In the genomic region with DNA sequence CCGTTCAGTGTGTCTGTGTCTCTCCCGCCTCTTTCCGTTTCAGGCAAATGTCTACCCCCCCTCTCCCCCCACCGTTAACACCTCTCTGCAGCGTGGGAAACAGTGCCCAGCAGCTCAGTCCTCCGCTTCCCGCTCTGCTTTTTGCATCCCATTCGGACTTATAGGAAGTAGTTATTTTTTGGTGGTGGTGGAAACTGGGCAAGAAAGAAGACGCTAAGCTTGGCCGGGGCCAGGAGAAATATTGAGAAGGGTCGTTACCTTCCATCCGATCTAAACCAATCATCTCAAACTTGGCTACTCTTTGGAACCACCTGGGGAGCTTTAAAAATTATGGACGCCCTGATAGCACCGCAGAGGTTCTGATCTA, we compare ENCODE assay signal across 9 cellular contexts. TPM values are rescaled to one million over a fixed set of nuclear protein-coding genes. Genes with fewer than 3 reads are reported as not detected.
DNase-seq lines count a peak whose midpoint lies in the region; ATAC-seq, FAIRE-seq and TF ChIP-seq lines count a peak whose summit lies in the region.
"Had no signal": no experiment of that assay in that cellular context is flagged by ENCODE, and none has a peak within 500 bp of the region (broad histone marks: within the 10 kb centered on the region; RNA-seq: fewer than 3 reads in every experiment).

No MANE protein-coding gene starts in this region.

- ATAC-seq in A549 = 0 out of 6 replicates have a peak, but pooled peaks of 1 of the 2 experiments have one; percentile 4
- no peak for ATAC-seq in GM21390 (IDR thresholded peaks at IDR 0.05; ENCODE audit: unreplicated experiment)

- peak overlapping the region; percentile 97 for H3K4me2 ChIP-seq in A549

- TF ChIP-seq RAD21 in A549 (conservative IDR thresholded peaks at IDR 0.05 in 1 of 2, IDR thresholded peaks at IDR 0.05 in 1 of 2) = no peak

- H3K36me3 ChIP-seq in HEK293 (ENCODE audit: control insufficient read depth in 2 of 2, insufficient read depth in 1 of 2, low read length in 2 of 2) (no peaks in the 10 kb centered on the region), ascending aorta (no peaks in the 10 kb centered on the region), mesodermal cell (ENCODE audit: control insufficient read depth, insufficient read depth, low read length) (no peaks in the 10 kb centered on the region)

- peaks cover 5% of the 10 kb centered on the region; the same call in 1 of the 3 replicates for H3K9me3 ChIP-seq in A549
- no peaks in the 10 kb centered on the region for H3K9me3 ChIP-seq in HEK293 (ENCODE audit: control insufficient read depth, insufficient read depth, low read depth, low read length)
- no peaks in the 10 kb centered on the region for H3K9me3 ChIP-seq in ascending aorta
- peaks cover 4% of the 10 kb centered on the region for H3K9me3 ChIP-seq in mesodermal cell (ENCODE audit: control insufficient read depth, low read length)

- peak overlapping the region; percentile 58 for H3K4me3 ChIP-seq in A549
- H3K4me3 ChIP-seq in HEK293 (ENCODE audit: low read depth, low read length) = peak overlapping the region; percentile 2; the same call in 1 of the 2 replicates
- peak overlapping the region; percentile 60 to 85 for H3K4me3 ChIP-seq in ascending aorta
- H3K4me3 ChIP-seq in mesodermal cell (ENCODE audit: extremely low read depth, insufficient read depth, low read length, poor library complexity, severe bottlenecking) = peak overlapping the region; percentile 27

- intact Hi-C loops in ascending aorta (cut with DNase I) = loop anchor here (1.0 to 10.0 kb wide), 9 partner anchors 21 to 1841 kb away; partner anchors contain the start of genes C17orf67, COX11, DGKE and MMD

- POLR2A ChIA-PET in A549 (lab: Yijun Ruan, JAX) = no interaction called here
- POLR2A ChIA-PET in HEK293 (lab: Yijun Ruan, JAX) = interaction anchor here (1.5 kb wide), 1 partner anchor 26 kb away, joined by 5 read pairs; no protein-coding TSS in a partner anchor

- no peak for DNase-seq in A549 (ENCODE audit: low read depth in 1 of 2, low spot score in 1 of 2)
- DNase-seq in ascending aorta (ENCODE audit: low spot score in 2 of 2) = no peak
- no peak for DNase-seq in foreskin melanocyte
- DNase-seq in T-helper 9 cell = no peak
- DNase-seq in NCI-H345 treated with DMSO at 0.1 percent for 48 hours (lab: John Stamatoyannopoulos, UW; ENCODE audit: unreplicated experiment) = no peak
- DNase-seq: NCI-H187 treated with DMSO at 0.1 percent for 48 hours had no signal

- peak overlapping the region; percentile 4 to 16; a peak in 1 of 6 replicates for H3K27ac ChIP-seq in A549
- H3K27ac ChIP-seq in HEK293 (ENCODE audit: extremely low read depth, low read depth, low read length) = no peak overlapping the region
- no peak overlapping the region for H3K27ac ChIP-seq in ascending aorta
- no peak overlapping the region for H3K27ac ChIP-seq in mesodermal cell (ENCODE audit: low read depth, low read length, severe bottlenecking)

- H3K27me3 ChIP-seq in ascending aorta = no peaks in the 10 kb centered on the region

- TF ChIP-seq EP300 in A549 (IDR thresholded peaks at IDR 0.05) = no peak

- no peak for TF ChIP-seq CTCF in A549 (IDR thresholded peaks at IDR 0.05)
- no peak for TF ChIP-seq CTCF in HEK293 (tag by site-specific recombination; IDR thresholded peaks at IDR 0.05)
- no peak for TF ChIP-seq CTCF in ascending aorta (IDR thresholded peaks at IDR 0.05)

- FAIRE-seq in A549 (lab: Jason Lieb, UNC) = no peak

- H3K4me1 ChIP-seq in A549 (peaks cover 12% of the 10 kb centered on the region; the same call in 1 of the 3 replicates), HEK293 (ENCODE audit: control insufficient read depth, insufficient read depth, low read length) (peaks cover 3% of the 10 kb centered on the region), ascending aorta (peaks cover 10 to 17% of the 10 kb centered on the region in 2 donors), mesodermal cell (ENCODE audit: control insufficient read depth, insufficient read depth, low read length, poor library complexity, severe bottlenecking) (peaks cover 4% of the 10 kb centered on the region)

- no peak for TF ChIP-seq POLR2A in A549 (IDR thresholded peaks at IDR 0.05; ENCODE audit: low read length)

- 28% methylated on average over 14 of the region's 14 CpGs for WGBS in A549 (ENCODE audit: missing lambda C conversion rate)
- WGBS in mesodermal cell (ENCODE audit: insufficient coverage in 2 of 2), 2 experiments = 2 to 6% methylated on average over 6 to 9 of the region's 14 CpGs

- CTCF ChIA-PET in A549 (lab: Yijun Ruan, JAX) (interaction anchor here (0.9 to 1.6 kb wide), 4 partner anchors 14 to 250 kb away, joined by 3 to 5 read pairs (median 4); no protein-coding TSS in a partner anchor), HEK293 (lab: Yijun Ruan, JAX) (interaction anchor here (0.7 to 1.7 kb wide), 3 partner anchors 24 to 204 kb away, joined by 3 to 6 read pairs (median 4); no protein-coding TSS in a partner anchor)

TF ChIP-seq in A549, 52 proteins besides CTCF, POLR2A, EP300 and RAD21:
- no peak for TF ChIP-seq BHLHE40 (IDR thresholded peaks at IDR 0.05; ENCODE audit: low read depth, low read length)
- no peak for TF ChIP-seq EHMT2 (IDR thresholded peaks at IDR 0.05; ENCODE audit: low read depth)
- no peak for TF ChIP-seq KDM1A (IDR thresholded peaks at IDR 0.05; ENCODE audit: low read depth)
- TF ChIP-seq RFX5 (IDR thresholded peaks at IDR 0.05) = no peak
- 0 out of 2 replicates have a peak, but pooled peaks have one; percentile 27 for TF ChIP-seq CBX8 (IDR thresholded peaks at IDR 0.05)

TF ChIP-seq in HEK293, 187 proteins besides CTCF, POLR2A, EP300 and RAD21 (continues in another document):
- TF ChIP-seq PATZ1 (tag by site-specific recombination; IDR thresholded peaks at IDR 0.05) (0 out of 2 replicates have a peak, but pooled peaks have one; percentile 48), GLIS2 (tag by site-specific recombination; IDR thresholded peaks at IDR 0.05) (0 out of 2 replicates have a peak, but pooled peaks have one; percentile 23), ZNF335 (tag by site-specific recombination; conservative IDR thresholded peaks at IDR 0.05) (0 out of 2 replicates have a peak, but pooled peaks have one; percentile 46), ZNF248 (tag by site-specific recombination; IDR thresholded peaks at IDR 0.05) (no peak), ZNF560 (tag by site-specific recombination; IDR thresholded peaks at IDR 0.05; ENCODE audit: borderline replicate concordance) (no peak), ZNF549 (tag by site-specific recombination; IDR thresholded peaks at IDR 0.05) (no peak), ZNF341 (tag by site-specific recombination; IDR thresholded peaks at IDR 0.05; ENCODE audit: low read depth) (0 out of 2 replicates have a peak, but pooled peaks have one; percentile 10)
- TF ChIP-seq, protein P1, sequence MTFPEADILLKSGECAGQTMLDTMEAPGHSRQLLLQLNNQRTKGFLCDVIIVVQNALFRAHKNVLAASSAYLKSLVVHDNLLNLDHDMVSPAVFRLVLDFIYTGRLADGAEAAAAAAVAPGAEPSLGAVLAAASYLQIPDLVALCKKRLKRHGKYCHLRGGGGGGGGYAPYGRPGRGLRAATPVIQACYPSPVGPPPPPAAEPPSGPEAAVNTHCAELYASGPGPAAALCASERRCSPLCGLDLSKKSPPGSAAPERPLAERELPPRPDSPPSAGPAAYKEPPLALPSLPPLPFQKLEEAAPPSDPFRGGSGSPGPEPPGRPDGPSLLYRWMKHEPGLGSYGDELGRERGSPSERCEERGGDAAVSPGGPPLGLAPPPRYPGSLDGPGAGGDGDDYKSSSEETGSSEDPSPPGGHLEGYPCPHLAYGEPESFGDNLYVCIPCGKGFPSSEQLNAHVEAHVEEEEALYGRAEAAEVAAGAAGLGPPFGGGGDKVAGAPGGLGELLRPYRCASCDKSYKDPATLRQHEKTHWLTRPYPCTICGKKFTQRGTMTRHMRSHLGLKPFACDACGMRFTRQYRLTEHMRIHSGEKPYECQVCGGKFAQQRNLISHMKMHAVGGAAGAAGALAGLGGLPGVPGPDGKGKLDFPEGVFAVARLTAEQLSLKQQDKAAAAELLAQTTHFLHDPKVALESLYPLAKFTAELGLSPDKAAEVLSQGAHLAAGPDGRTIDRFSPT (tag by site-specific recombination; IDR thresholded peaks at IDR 0.05) = no peak
- TF ChIP-seq, protein P2, sequence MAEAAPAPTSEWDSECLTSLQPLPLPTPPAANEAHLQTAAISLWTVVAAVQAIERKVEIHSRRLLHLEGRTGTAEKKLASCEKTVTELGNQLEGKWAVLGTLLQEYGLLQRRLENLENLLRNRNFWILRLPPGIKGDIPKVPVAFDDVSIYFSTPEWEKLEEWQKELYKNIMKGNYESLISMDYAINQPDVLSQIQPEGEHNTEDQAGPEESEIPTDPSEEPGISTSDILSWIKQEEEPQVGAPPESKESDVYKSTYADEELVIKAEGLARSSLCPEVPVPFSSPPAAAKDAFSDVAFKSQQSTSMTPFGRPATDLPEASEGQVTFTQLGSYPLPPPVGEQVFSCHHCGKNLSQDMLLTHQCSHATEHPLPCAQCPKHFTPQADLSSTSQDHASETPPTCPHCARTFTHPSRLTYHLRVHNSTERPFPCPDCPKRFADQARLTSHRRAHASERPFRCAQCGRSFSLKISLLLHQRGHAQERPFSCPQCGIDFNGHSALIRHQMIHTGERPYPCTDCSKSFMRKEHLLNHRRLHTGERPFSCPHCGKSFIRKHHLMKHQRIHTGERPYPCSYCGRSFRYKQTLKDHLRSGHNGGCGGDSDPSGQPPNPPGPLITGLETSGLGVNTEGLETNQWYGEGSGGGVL (tag by site-specific recombination; IDR thresholded peaks at IDR 0.05) = peak; percentile 84

RNA-seq across cellular contexts. Expression of gene HLF, which starts 0.5 kb away (rescaled TPM):
- polyA plus RNA-seq in A549 (2011; rRNA removed) (1.0 and 1.4 TPM in 2 replicates), A549 (2017; fragmentation: RNase III; extraction: RNeasy Plus Mini Kit Qiagen cat#74134 plus additional on column Dnase treatment) (0.31 to 0.71 TPM (median 0.35 TPM) in 3 replicates)
- 0.29 and 0.47 TPM in 2 replicates for polyA plus RNA-seq in A549 (2012; cell fraction: cytosol; rRNA removed)
- polyA plus RNA-seq in A549 (2012; cell fraction: nucleus; rRNA removed) = 0.28 and 0.56 TPM in 2 replicates
- 3.8 and 3.9 TPM in 2 replicates for polyA minus RNA-seq in A549 (2011; rRNA and poly(A)+ RNA removed)
- 11.3 TPM for total RNA-seq in ascending aorta
- polyA plus RNA-seq in mesodermal cell (2013, experiment 1 of 2) = not detected
- polyA plus RNA-seq in mesodermal cell (2013, experiment 2 of 2) = 0.10 TPM

Comparison
In these comparisons a context has a peak if more than half of its experiments do, and no peak if none do; other contexts are left out.
1. H3K27ac ChIP-seq: peak in A549 (2 of 2); none in HEK293 (single experiment), ascending aorta (0 of 2) and mesodermal cell (single experiment).
2. H3K4me3 ChIP-seq: peak in every context shown above with its lines; median percentile 72 in ascending aorta; 58 in A549; 27 in mesodermal cell; 2 in HEK293.